10 cellular contexts compared by ENCODE assay signal in genomic region chr7:115230882-115231508, GRCh38.
A peak's percentile ranks its signal among the peaks of the same experiment; 100 is the strongest.
DNase-seq lines count a peak whose midpoint lies in the region; ATAC-seq and TF ChIP-seq lines count a peak whose summit lies in the region.
"Had no signal": no experiment of that assay in that cellular context is flagged by ENCODE, and none has a peak within 500 bp of the region (broad histone marks: within the 10 kb centered on the region; RNA-seq: fewer than 3 reads in every experiment).

No MANE protein-coding gene starts in this region.

- H3K4me1 Mint-ChIP-seq in CD14-positive monocyte: no peaks in the 10 kb centered on the region

- no peaks in the 10 kb centered on the region for H3K36me3 Mint-ChIP-seq in CD14-positive monocyte

- no peaks in the 10 kb centered on the region for H3K36me3 ChIP-seq in effector memory CD4-positive, alpha-beta T cell (ENCODE audit: control insufficient read depth, insufficient read depth, low read length)

- no peak overlapping the region for H3K4me3 ChIP-seq in effector memory CD4-positive, alpha-beta T cell (ENCODE audit: insufficient read depth, low read depth, low read length, poor library complexity, severe bottlenecking)
- H3K4me3 ChIP-seq: skin epidermis had no signal

- intact Hi-C loops in CD14-positive monocyte (cut with micrococcal nuclease): no loop called here

- no peaks in the 10 kb centered on the region for H3K27me3 ChIP-seq in effector memory CD4-positive, alpha-beta T cell (replicated peaks; ENCODE audit: control insufficient read depth, insufficient read depth, low read length, poor library complexity, severe bottlenecking)

- H3K9me3 Mint-ChIP-seq in CD14-positive monocyte: peaks cover 0 to 5% (median 0%) of the 10 kb centered on the region in 7 donors

- peaks cover 3% of the 10 kb centered on the region for H3K9me3 ChIP-seq in effector memory CD4-positive, alpha-beta T cell (ENCODE audit: control insufficient read depth, low read length)

- H3K4me1 ChIP-seq in effector memory CD4-positive, alpha-beta T cell (ENCODE audit: control insufficient read depth, insufficient read depth, low read length, poor library complexity, severe bottlenecking): peaks cover 15% of the 10 kb centered on the region

- H3K4me3 Mint-ChIP-seq in CD14-positive monocyte: no peak overlapping the region

- ATAC-seq in HG03060 (IDR thresholded peaks at IDR 0.05; ENCODE audit: low read depth, unreplicated experiment): peak; percentile 83
- ATAC-seq in GM19397 (IDR thresholded peaks at IDR 0.05; ENCODE audit: unreplicated experiment): no peak

- H3K27ac ChIP-seq in effector memory CD4-positive, alpha-beta T cell (ENCODE audit: insufficient read depth, low read length, poor library complexity, severe bottlenecking): peak overlapping the region; percentile 70
- H3K27ac ChIP-seq: 22Rv1 had no signal

- peaks cover 0 to 1% (median 0%) of the 10 kb centered on the region in 3 donors for H3K27me3 Mint-ChIP-seq in CD14-positive monocyte (ENCODE audit: low read depth in 3 of 3)

- H3K27ac Mint-ChIP-seq in CD14-positive monocyte: no peak overlapping the region

- no peak for TF ChIP-seq CTCF in CD14-positive monocyte (IDR thresholded peaks at IDR 0.05)

- DNase-seq in NCI-H1417 (lab: John Stamatoyannopoulos, UW) (peak; percentile 36 to 98 (median 81)), NCI-H1417 treated with DMSO at 0.1 percent for 48 hours (lab: John Stamatoyannopoulos, UW) (no peak), NCI-H510A treated with DMSO at 0.1 percent for 48 hours (lab: John Stamatoyannopoulos, UW) (peak; percentile 81), putamen (ENCODE audit: low spot score) (peak; percentile 43), CD14-positive monocyte (ENCODE audit: low spot score) (no peak)
- no peak for DNase-seq in effector memory CD4-positive, alpha-beta T cell

Comparison
In these comparisons a context has a peak if more than half of its experiments do, and no peak if none do; other contexts are left out.
1. DNase-seq: peak in NCI-H1417 (3 of 3), NCI-H510A treated with DMSO at 0.1 percent for 48 hours (single experiment) and putamen (single experiment); none in NCI-H1417 treated with DMSO at 0.1 percent for 48 hours (single experiment), effector memory CD4-positive, alpha-beta T cell (0 of 3) and CD14-positive monocyte (single experiment).